ENCODE assay signal across 11 cellular contexts in the genomic region with DNA sequence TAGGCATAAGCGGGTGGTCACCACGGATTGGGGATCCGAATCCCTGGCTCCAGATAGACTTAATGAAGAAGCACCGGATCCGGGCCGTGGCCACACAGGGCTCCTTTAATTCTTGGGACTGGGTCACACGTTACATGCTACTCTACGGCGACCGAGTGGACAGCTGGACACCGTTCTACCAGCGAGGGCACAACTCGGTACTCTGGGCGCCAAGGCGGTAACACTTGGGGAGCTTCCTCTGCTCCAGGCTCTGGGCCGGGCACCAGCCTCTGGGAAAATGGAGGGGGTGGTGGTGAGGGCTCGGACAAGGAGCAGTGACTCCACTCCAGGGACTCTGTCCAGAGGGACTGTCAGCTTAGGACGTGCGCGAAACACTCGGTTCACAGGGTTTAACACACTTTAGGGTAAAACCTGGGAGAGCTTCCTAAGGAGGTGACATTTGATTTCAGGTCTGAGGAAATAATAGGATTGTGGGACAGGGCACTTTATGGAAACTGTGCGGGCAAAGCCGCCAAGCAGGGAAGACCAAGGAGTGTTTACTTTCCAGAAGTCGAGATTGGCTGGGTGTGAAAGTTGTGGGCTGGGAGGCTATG. TPM values are rescaled to one million over a fixed set of nuclear protein-coding genes. Genes with fewer than 3 reads are reported as not detected.
DNase-seq lines count a peak whose midpoint lies in the region; ATAC-seq and TF ChIP-seq lines count a peak whose summit lies in the region.
"Had no signal": no experiment of that assay in that cellular context is flagged by ENCODE, and none has a peak within 500 bp of the region (broad histone marks: within the 10 kb centered on the region; RNA-seq: fewer than 3 reads in every experiment).

No MANE protein-coding gene starts in this region.

- 38 to 55% (median 39%) methylated on average over 14 to 24 of the region's 24 CpGs for WGBS in adrenal gland, 4 donors

- H3K27me3 Mint-ChIP-seq in activated B cell treated with CpG ODN at 0.5 μM for 24 hours (peaks cover 5% of the 10 kb centered on the region), neural progenitor cell (ENCODE audit: insufficient read depth, low read depth) (peaks cover 5% of the 10 kb centered on the region)

- H3K27ac ChIP-seq in ACC112 (ENCODE audit: low read depth, low read length) (no peak overlapping the region), neural progenitor cell (no peak overlapping the region), adrenal gland (no peak overlapping the region)

- H4K20me1 ChIP-seq in neural progenitor cell (ENCODE audit: low read depth), result peaks cover 7% of the 10 kb centered on the region

- no peak for TF ChIP-seq POLR2A in adrenal gland (IDR thresholded peaks at IDR 0.05)

- peak overlapping the region; percentile 83 for H3K4me2 ChIP-seq in neural progenitor cell

- POLR2A ChIA-PET in activated B cell treated with CpG ODN at 0.5 μM for 24 hours (lab: Charles Lee), result interaction anchor here (0.5 to 2.3 kb wide), 12 partner anchors 10 to 154 kb away, joined by 3 to 9 read pairs (median 5); partner anchors contain the start of genes BECN1, PSMC3IP, RETREG3 and TUBG1

- H3K27me3 ChIP-seq in ACC112 (ENCODE audit: insufficient read depth, low read length) (no peaks in the 10 kb centered on the region), neural progenitor cell (peaks cover 17% of the 10 kb centered on the region), adrenal gland (no peaks in the 10 kb centered on the region)

- peaks cover 48% of the 10 kb centered on the region for H3F3A ChIP-seq in neural progenitor cell (ENCODE audit: low read depth)

- H3K4me3 Mint-ChIP-seq in activated B cell treated with CpG ODN at 0.5 μM for 24 hours (peak overlapping the region; percentile 85), neural progenitor cell (peak overlapping the region; percentile 50)

- H3K36me3 Mint-ChIP-seq in activated B cell treated with CpG ODN at 0.5 μM for 24 hours (ENCODE audit: low read depth) (peaks cover 4% of the 10 kb centered on the region), neural progenitor cell (peaks cover 18% of the 10 kb centered on the region)

- H3K4me1 ChIP-seq in ACC112 (ENCODE audit: control insufficient read depth, insufficient read depth, low read length, unreplicated experiment) (peaks cover 29% of the 10 kb centered on the region), neural progenitor cell (peaks cover 18% of the 10 kb centered on the region), adrenal gland (replicated peaks in 1 of 2) (peaks cover 13 to 44% of the 10 kb centered on the region in 2 donors)

- H3K9me3 ChIP-seq in neural progenitor cell (ENCODE audit: low read depth), result no peaks in the 10 kb centered on the region
- H3K9me3 ChIP-seq in adrenal gland (replicated peaks in 1 of 3), result no peaks in the 10 kb centered on the region

- DNase-seq in activated B cell treated with CpG ODN at 0.5 μM for 24 hours, result no peak
- DNase-seq in fibroblast of villous mesenchyme (ENCODE audit: low read depth), result no peak
- DNase-seq in neural progenitor cell (ENCODE audit: low spot score), result no peak
- DNase-seq in adrenal gland, result no peak
- DNase-seq: activated CD4-positive, alpha-beta T cell treated with anti-CD3 and anti-CD28 coated beads for 4 hours; DND-41 had no signal

- no peak for TF ChIP-seq CTCF in activated B cell treated with CpG ODN at 0.5 μM for 24 hours (IDR thresholded peaks at IDR 0.05)
- no peak for TF ChIP-seq CTCF in fibroblast of villous mesenchyme (IDR thresholded peaks at IDR 0.05; ENCODE audit: insufficient read depth, low read depth, low read length)
- no peak for TF ChIP-seq CTCF in neural progenitor cell (IDR thresholded peaks at IDR 0.05)
- TF ChIP-seq CTCF in adrenal gland (IDR thresholded peaks at IDR 0.05), result no peak

- intact Hi-C loops in activated B cell treated with CpG ODN at 0.5 μM for 24 hours (cut with micrococcal nuclease), result loop anchor here (5.0 kb wide), 1 partner anchor 38 kb away; no protein-coding TSS in a partner anchor
- intact Hi-C loops in adrenal gland (cut with DNase I), result loop anchor here in 1 of 2 donors (5.0 kb wide), 2 partner anchors 77 to 102 kb away; partner anchors contain the start of genes RETREG3 and TUBG1

- peaks cover 40% of the 10 kb centered on the region for H3K4me1 Mint-ChIP-seq in activated B cell treated with CpG ODN at 0.5 μM for 24 hours
- peaks cover 37% of the 10 kb centered on the region for H3K4me1 Mint-ChIP-seq in neural progenitor cell

- no peak overlapping the region for H3K9ac ChIP-seq in neural progenitor cell

- H2AFZ ChIP-seq in ACC112 (ENCODE audit: low read length, unreplicated experiment) (no peak overlapping the region), neural progenitor cell (replicated peaks) (no peak overlapping the region)

- CTCF ChIA-PET in activated B cell treated with CpG ODN at 0.5 μM for 24 hours (lab: Charles Lee), result interaction anchor here (1.0 to 2.5 kb wide), 2 partner anchors 106 to 136 kb away, joined by 3 to 14 read pairs; partner anchors contain the start of gene PSMC3IP

- H3K79me2 ChIP-seq in ACC112 (ENCODE audit: control insufficient read depth, insufficient read depth, low read length, unreplicated experiment) (peaks cover 8% of the 10 kb centered on the region), neural progenitor cell (ENCODE audit: low read depth) (no peaks in the 10 kb centered on the region)

- H3K27ac Mint-ChIP-seq in activated B cell treated with CpG ODN at 0.5 μM for 24 hours (no peak overlapping the region), neural progenitor cell (no peak overlapping the region)

- no peak for ATAC-seq in activated B cell treated with CpG ODN at 0.5 μM for 24 hours (ENCODE audit: low read depth)
- ATAC-seq in esophagus mucosa, result no peak
- ATAC-seq in HG03460 (IDR thresholded peaks at IDR 0.05; ENCODE audit: unreplicated experiment), result no peak
- ATAC-seq in HG03196 (IDR thresholded peaks at IDR 0.05; ENCODE audit: unreplicated experiment), result no peak

- H3K9me3 Mint-ChIP-seq in activated B cell treated with CpG ODN at 0.5 μM for 24 hours, result no peaks in the 10 kb centered on the region
- H3K9me3 Mint-ChIP-seq in neural progenitor cell, result no peaks in the 10 kb centered on the region
- H3K9me3 Mint-ChIP-seq: central memory CD8-positive, alpha-beta T cell had no signal

- H3K4me3 ChIP-seq in ACC112 (ENCODE audit: low read depth, low read length) (peak overlapping the region; percentile 89), fibroblast of villous mesenchyme (ENCODE audit: low read depth, low read length) (peak overlapping the region; percentile 61), neural progenitor cell (peak overlapping the region; percentile 68), adrenal gland (peak overlapping the region in 1 of 4 donors; percentile 5)

- H3K36me3 ChIP-seq in ACC112 (ENCODE audit: insufficient read depth, low read length) (peaks cover 8% of the 10 kb centered on the region), neural progenitor cell (no peaks in the 10 kb centered on the region), adrenal gland (replicated peaks in 1 of 2) (no peaks in the 10 kb centered on the region)

RNA-seq across cellular contexts. Expression of gene CNTNAP1, which starts 1.8 kb away (rescaled TPM):
- total RNA-seq in activated B cell treated with CpG ODN at 0.5 μM for 24 hours (16.4 and 21.3 TPM in 2 replicates), fibroblast of villous mesenchyme (45.4 and 60.5 TPM in 2 replicates), neural progenitor cell (ENCODE audit: low replicate concordance) (15.1 and 29.7 TPM in 2 replicates), adrenal gland (10 to 100 TPM in 2 of 8 donors, 1 to 10 TPM in 6; 1.8 to 31.9 (median 5.4) TPM), esophagus mucosa (1.3 TPM)
- 10 to 100 TPM in 1 of 3 donors, 1 to 10 TPM in 2; 1.6 to 12.5 (median 5.7) TPM for polyA plus RNA-seq in adrenal gland

RNA-seq across cellular contexts. Expression of gene CCR10, which starts 2.5 kb away (rescaled TPM):
- total RNA-seq in activated B cell treated with CpG ODN at 0.5 μM for 24 hours (1.2 and 1.4 TPM in 2 replicates), fibroblast of villous mesenchyme (4.5 and 6.5 TPM in 2 replicates), neural progenitor cell (ENCODE audit: low replicate concordance) (1.6 TPM in 1 of 2 replicates, not detected in the other), adrenal gland (1 to 10 TPM in 6 of 8 donors, under 1 TPM in 2; 0.80 to 7.9 (median 4.2) TPM), esophagus mucosa (not detected)
- polyA plus RNA-seq in adrenal gland, result 1 to 10 TPM in 2 of 3 donors, under 1 TPM in 1; 0.31 to 3.6 (median 1.7) TPM

RNA-seq across cellular contexts. Expression of gene PLEKHH3, which starts 7.3 kb away (rescaled TPM):
- total RNA-seq in activated B cell treated with CpG ODN at 0.5 μM for 24 hours, result 0.80 and 1.4 TPM in 2 replicates
- 13.8 and 15.1 TPM in 2 replicates for total RNA-seq in fibroblast of villous mesenchyme
- 3.4 and 22.8 TPM in 2 replicates for total RNA-seq in neural progenitor cell (ENCODE audit: low replicate concordance)
- 10 to 100 TPM; 28.1 to 63.7 (median 46.6) TPM for total RNA-seq in adrenal gland
- polyA plus RNA-seq in adrenal gland, result 10 to 100 TPM in 2 of 3 donors, 1 to 10 TPM in 1; 1.8 to 73.2 (median 49.6) TPM
- total RNA-seq in esophagus mucosa, result 49.6 TPM

RNA-seq across cellular contexts. Expression of gene TUBG2, which starts 25.0 kb away (rescaled TPM):
- total RNA-seq in activated B cell treated with CpG ODN at 0.5 μM for 24 hours, result 8.6 and 9.4 TPM in 2 replicates
- 11.7 and 13.2 TPM in 2 replicates for total RNA-seq in fibroblast of villous mesenchyme
- total RNA-seq in neural progenitor cell (ENCODE audit: low replicate concordance), result 12.8 and 19.6 TPM in 2 replicates
- total RNA-seq in adrenal gland, result 10 to 100 TPM; 21.5 to 63.9 (median 45.6) TPM
- 10 to 100 TPM; 19.3 to 65.1 (median 49.6) TPM for polyA plus RNA-seq in adrenal gland
- 7.3 TPM for total RNA-seq in esophagus mucosa
